ENCODE assay signal across 8 cellular contexts in genomic region chr11:118227865-118228785, GRCh38. TPM values are rescaled to one million over a fixed set of nuclear protein-coding genes. Genes with fewer than 3 reads are reported as not detected.
A peak's percentile ranks its signal among the peaks of the same experiment; 100 is the strongest.
DNase-seq lines count a peak whose midpoint lies in the region; ATAC-seq and TF ChIP-seq lines count a peak whose summit lies in the region.

No MANE protein-coding gene starts in this region.

- 0 out of 2 replicates have a peak overlapping the region, but pooled peaks have one; percentile 25 for H2AFZ ChIP-seq in OCI-LY1 (ENCODE audit: low read length)

- ATAC-seq in GM18868 (IDR thresholded peaks at IDR 0.05; ENCODE audit: unreplicated experiment) (peak; percentile 63), HG02678 (IDR thresholded peaks at IDR 0.05; ENCODE audit: unreplicated experiment) (peak; percentile 51), naive B cell (ENCODE audit: low read depth in 2 of 2) (peak; percentile 83 to 85)

- no peak for TF ChIP-seq CTCF in OCI-LY1 (IDR thresholded peaks at IDR 0.05; ENCODE audit: low read length)

- H3K9me3 Mint-ChIP-seq in naive B cell, result no peaks in the 10 kb centered on the region

- no peaks in the 10 kb centered on the region for H4K20me1 ChIP-seq in OCI-LY1 (ENCODE audit: insufficient read depth, low read length)

- no peak overlapping the region for H3K9ac ChIP-seq in OCI-LY1 (ENCODE audit: low read length)

- no peaks in the 10 kb centered on the region for H3K79me2 ChIP-seq in OCI-LY1 (ENCODE audit: insufficient read depth, low read length)

- peak; percentile 59 for DNase-seq in naive B cell
- no peak for DNase-seq in NCI-H2029 treated with DMSO at 0.1 percent for 48 hours (lab: John Stamatoyannopoulos, UW)
- DNase-seq in ecto neural progenitor cell (ENCODE audit: low spot score), result no peak
- DNase-seq in NCI-H345 (lab: John Stamatoyannopoulos, UW), result no peak
- no peak for DNase-seq in islet precursor cell

- peak overlapping the region; percentile 83 for H3K27ac ChIP-seq in OCI-LY1 (ENCODE audit: low read depth, low read length, poor library complexity, severe bottlenecking)

- peak overlapping the region; percentile 87 to 98 (median 96) for H3K27ac Mint-ChIP-seq in naive B cell

- peaks cover 0 to 5% of the 10 kb centered on the region in 2 donors for H3K36me3 Mint-ChIP-seq in naive B cell

- H3K9me2 ChIP-seq in OCI-LY1 (ENCODE audit: low read depth, low read length), result no peaks in the 10 kb centered on the region

- H3F3A ChIP-seq in OCI-LY1 (ENCODE audit: insufficient read depth, low read length), result peaks cover 5% of the 10 kb centered on the region; the same call in 1 of the 2 replicates

- peaks cover 41 to 62% (median 58%) of the 10 kb centered on the region in 3 donors for H3K4me1 Mint-ChIP-seq in naive B cell

- H3K27me3 Mint-ChIP-seq in naive B cell, result peaks cover 0 to 9% (median 6%) of the 10 kb centered on the region in 3 donors

- H3K4me2 ChIP-seq in OCI-LY1 (ENCODE audit: low read length), result peak overlapping the region; percentile 40

- no peaks in the 10 kb centered on the region; the same call in none of the 2 replicates for H3K36me3 ChIP-seq in OCI-LY1 (ENCODE audit: insufficient read depth, low read length)

- peak overlapping the region; percentile 18 to 72 (median 53) for H3K4me3 Mint-ChIP-seq in naive B cell

- H3K4me3 ChIP-seq in OCI-LY1 (ENCODE audit: low read depth, low read length, poor library complexity, severe bottlenecking), result no peak overlapping the region

- H3K9me3 ChIP-seq in OCI-LY1 (ENCODE audit: low read length), result no peaks in the 10 kb centered on the region

- peaks cover 54% of the 10 kb centered on the region for H3K4me1 ChIP-seq in OCI-LY1 (ENCODE audit: insufficient read depth, low read length, severe bottlenecking)

- no peaks in the 10 kb centered on the region for H3K27me3 ChIP-seq in OCI-LY1 (ENCODE audit: insufficient read depth, low read length)

RNA-seq across cellular contexts. Expression of gene JAML, which starts 3.3 kb away (rescaled TPM):
- 1 to 10 TPM in 5 of 6 donors, under 1 TPM in 1; 0.64 to 8.1 (median 3.3) TPM for polyA plus RNA-seq in naive B cell (ENCODE audit: low read depth in 6 of 6)

RNA-seq across cellular contexts. Expression of gene MPZL3, which starts 24.0 kb away (rescaled TPM):
- polyA plus RNA-seq in naive B cell (ENCODE audit: low read depth in 6 of 6), result 1 to 10 TPM in 5 of 6 donors, under 1 TPM in 1; 0.89 to 3.2 (median 1.5) TPM

RNA-seq across cellular contexts. Expression of gene MPZL2, which starts 36.0 kb away (rescaled TPM):
- polyA plus RNA-seq in naive B cell (ENCODE audit: low read depth in 6 of 6), result not detected

RNA-seq across cellular contexts. Expression of gene SCN2B, which starts 51.7 kb away (rescaled TPM):
- polyA plus RNA-seq in naive B cell (ENCODE audit: low read depth in 6 of 6), result not detected
